23 cellular contexts compared by ENCODE assay signal in genomic region chr1:208628298-208628914, GRCh38.
A peak's percentile ranks its signal among the peaks of the same experiment; 100 is the strongest.
DNase-seq lines count a peak whose midpoint lies in the region; ATAC-seq, FAIRE-seq and TF ChIP-seq lines count a peak whose summit lies in the region.
"Had no signal": no experiment of that assay in that cellular context is flagged by ENCODE, and none has a peak within 500 bp of the region (broad histone marks: within the 10 kb centered on the region; RNA-seq: fewer than 3 reads in every experiment).

No MANE protein-coding gene starts in this region.

- TF ChIP-seq EP300 in HepG2 (IDR thresholded peaks at IDR 0.05; ENCODE audit: low read depth in 2 of 2, low read length in 2 of 2) (no peak), HepG2 (CRISPR knock-in tag; IDR thresholded peaks at IDR 0.05; ENCODE audit: borderline replicate concordance) (no peak)

- no peak for TF ChIP-seq CTCF in liver (IDR thresholded peaks at IDR 0.05; ENCODE audit: low read depth, low read length, missing input control)
- TF ChIP-seq CTCF in HepG2 (CRISPR knock-in tag; IDR thresholded peaks at IDR 0.05) = no peak
- TF ChIP-seq CTCF in GM10266 (IDR thresholded peaks at IDR 0.05; ENCODE audit: control insufficient read depth, insufficient read depth, low read depth, missing control alignments) = no peak

- no peak overlapping the region for H2AFZ ChIP-seq in HepG2 (ENCODE audit: low read length)

- H3K79me2 ChIP-seq in HepG2 (ENCODE audit: insufficient read depth, low read length) = no peaks in the 10 kb centered on the region

- H3K27me3 ChIP-seq in liver (ENCODE audit: control insufficient read depth in 4 of 4, insufficient read depth in 4 of 4, low read length in 3 of 4) (no peaks in the 10 kb centered on the region), HepG2 (ENCODE audit: control insufficient read depth in 1 of 2, insufficient read depth in 2 of 2, low read length in 2 of 2) (no peaks in the 10 kb centered on the region), subcutaneous abdominal adipose tissue (ENCODE audit: control insufficient read depth in 5 of 5, insufficient read depth in 4 of 5, low read length in 5 of 5) (no peaks in the 10 kb centered on the region)
- H3K27me3 ChIP-seq: BE2C, BLaER1 had no signal

- WGBS in liver = 38% methylated on average over 5 of the region's 5 CpGs
- WGBS in HepG2 (ENCODE audit: low lambda C conversion rate) = 39% methylated on average over 5 of the region's 5 CpGs

- no TSS peak for BruUV-seq in HepG2 (replicated peaks; lab: Mats Ljungman, UMichigan)

- peaks cover 1 to 8% (median 6%) of the 10 kb centered on the region in 4 donors for H3K4me1 ChIP-seq in liver (ENCODE audit: control insufficient read depth in 4 of 4, insufficient read depth in 4 of 4, low read length in 3 of 4)
- no peaks in the 10 kb centered on the region for H3K4me1 ChIP-seq in HepG2 (ENCODE audit: insufficient read depth, low read length)
- H3K4me1 ChIP-seq in subcutaneous abdominal adipose tissue (ENCODE audit: control insufficient read depth in 5 of 5, insufficient read depth in 5 of 5, low read length in 5 of 5) = peaks cover 0 to 31% (median 16%) of the 10 kb centered on the region in 5 donors
- H3K4me1 ChIP-seq: BLaER1 had no signal

- no peak for FAIRE-seq in HepG2 (lab: Jason Lieb, UNC)
- FAIRE-seq: A204.1, GM12891, GM19239 had no signal

- H3K9me3 ChIP-seq in liver (ENCODE audit: control insufficient read depth in 4 of 4, low read length in 3 of 4) = no peaks in the 10 kb centered on the region
- H3K9me3 ChIP-seq in HepG2 (ENCODE audit: low read length) = no peaks in the 10 kb centered on the region
- H3K9me3 ChIP-seq in subcutaneous abdominal adipose tissue (ENCODE audit: control insufficient read depth in 5 of 5, low read length in 5 of 5) = peaks cover 0 to 3% (median 0%) of the 10 kb centered on the region in 5 donors
- H3K9me3 ChIP-seq: BE2C, BLaER1 had no signal

- H4K20me1 ChIP-seq in HepG2 (ENCODE audit: insufficient read depth, low read length) = no peaks in the 10 kb centered on the region
- H4K20me1 ChIP-seq: BLaER1 had no signal

- no peak for TF ChIP-seq POLR2A in HepG2 (IDR thresholded peaks at IDR 0.05; ENCODE audit: insufficient read depth in 1 of 2, low read depth in 2 of 2, low read length in 2 of 2)

- H3K4me2 ChIP-seq in HepG2 (ENCODE audit: low read depth, low read length) = no peak overlapping the region
- H3K4me2 ChIP-seq: BLaER1 had no signal

- intact Hi-C loops in HepG2 (cut with micrococcal nuclease; ENCODE audit: unreplicated experiment) = no loop called here

- POLR2A ChIA-PET in HepG2 (lab: Yijun Ruan, JAX) = no interaction called here

- CTCF ChIA-PET in HepG2 (lab: Yijun Ruan, JAX; ENCODE audit: low intra/inter-chr PET ratio, low total read pairs) = no interaction called here

- H3K27ac ChIP-seq in liver (ENCODE audit: low read depth in 1 of 2, low read length in 2 of 2) (peak overlapping the region; percentile 32 to 51), HepG2 (ENCODE audit: extremely low read length, insufficient read depth, low read length) (no peak overlapping the region), subcutaneous abdominal adipose tissue (ENCODE audit: low read depth, low read length) (peak overlapping the region; percentile 11)
- H3K27ac ChIP-seq: BLaER1 had no signal

- in situ Hi-C loops in HepG2 (cut with HindIII; ENCODE audit: extremely low pct_ligation_motif_present, low pct_unique_long_range_greater_than_20kb) = loop anchor here (25.0 kb wide), 1 partner anchor 616 kb away; no protein-coding TSS in a partner anchor

- H3K4me3 ChIP-seq in liver (ENCODE audit: low read depth in 1 of 3, low read length in 3 of 3) (no peak overlapping the region), HepG2 (replicated peaks in 1 of 3; ENCODE audit: insufficient read depth in 1 of 3, low read depth in 2 of 3, low read length in 3 of 3) (no peak overlapping the region), subcutaneous abdominal adipose tissue (ENCODE audit: low read depth in 1 of 5, low read length in 5 of 5) (no peak overlapping the region)
- H3K4me3 ChIP-seq: BLaER1 had no signal

- ATAC-seq in HepG2 (no peak), left lobe of liver (peak; percentile 95), GM21526 (IDR thresholded peaks at IDR 0.05; ENCODE audit: low FRiP score, unreplicated experiment) (no peak)

- H3K36me3 ChIP-seq in liver (ENCODE audit: control insufficient read depth in 4 of 4, insufficient read depth in 3 of 4, low read depth in 1 of 4, low read length in 3 of 4) (no peaks in the 10 kb centered on the region), HepG2 (replicated peaks in 1 of 2; ENCODE audit: control insufficient read depth in 1 of 2, insufficient read depth in 2 of 2, low read length in 2 of 2) (no peaks in the 10 kb centered on the region), subcutaneous abdominal adipose tissue (ENCODE audit: control insufficient read depth in 5 of 5, insufficient read depth in 5 of 5, low read length in 5 of 5) (no peaks in the 10 kb centered on the region)
- H3K36me3 ChIP-seq: BE2C, BLaER1 had no signal

- TF ChIP-seq RAD21 in liver (IDR thresholded peaks at IDR 0.05) = peak in 1 of 2 donors; percentile 21
- TF ChIP-seq RAD21 in HepG2 (CRISPR knock-in tag; IDR thresholded peaks at IDR 0.05) = no peak

- DNase-seq in HepG2 (ENCODE audit: low spot score) (no peak), left lobe of liver (ENCODE audit: low spot score) (no peak), GM10266 (ENCODE audit: extremely low spot score) (no peak)
- DNase-seq: 8988T; ACHN; BE2C; C1 segment of cervical spinal cord; CD4-positive, alpha-beta memory T cell; CD4-positive, CD25-positive, alpha-beta regulatory T cell; CD8-positive, alpha-beta memory T cell; DMS 273 treated with DMSO at 0.1 percent for 48 hours; DMS153; DMS53; DND-41; EL; GDM1 had no signal

- H3K9ac ChIP-seq in liver (ENCODE audit: low read depth in 1 of 2, low read length in 2 of 2) = no peak overlapping the region
- no peak overlapping the region for H3K9ac ChIP-seq in HepG2 (ENCODE audit: insufficient read depth, low read depth, low read length)
- no peak overlapping the region for H3K9ac ChIP-seq in subcutaneous abdominal adipose tissue (ENCODE audit: low read length in 5 of 5)
- H3K9ac ChIP-seq: BLaER1 had no signal

TF ChIP-seq in liver, 16 proteins besides CTCF, POLR2A, EP300 and RAD21 (continues in another document):
- TF ChIP-seq FOXA2 (IDR thresholded peaks at IDR 0.05) (no peak), JUND (IDR thresholded peaks at IDR 0.05) (peak; percentile 77 to 84), TAF1 (conservative IDR thresholded peaks at IDR 0.05) (no peak), YY1 (IDR thresholded peaks at IDR 0.05) (no peak), SP1 (IDR thresholded peaks at IDR 0.05) (peak; percentile 94)
- TF ChIP-seq, protein P1, sequence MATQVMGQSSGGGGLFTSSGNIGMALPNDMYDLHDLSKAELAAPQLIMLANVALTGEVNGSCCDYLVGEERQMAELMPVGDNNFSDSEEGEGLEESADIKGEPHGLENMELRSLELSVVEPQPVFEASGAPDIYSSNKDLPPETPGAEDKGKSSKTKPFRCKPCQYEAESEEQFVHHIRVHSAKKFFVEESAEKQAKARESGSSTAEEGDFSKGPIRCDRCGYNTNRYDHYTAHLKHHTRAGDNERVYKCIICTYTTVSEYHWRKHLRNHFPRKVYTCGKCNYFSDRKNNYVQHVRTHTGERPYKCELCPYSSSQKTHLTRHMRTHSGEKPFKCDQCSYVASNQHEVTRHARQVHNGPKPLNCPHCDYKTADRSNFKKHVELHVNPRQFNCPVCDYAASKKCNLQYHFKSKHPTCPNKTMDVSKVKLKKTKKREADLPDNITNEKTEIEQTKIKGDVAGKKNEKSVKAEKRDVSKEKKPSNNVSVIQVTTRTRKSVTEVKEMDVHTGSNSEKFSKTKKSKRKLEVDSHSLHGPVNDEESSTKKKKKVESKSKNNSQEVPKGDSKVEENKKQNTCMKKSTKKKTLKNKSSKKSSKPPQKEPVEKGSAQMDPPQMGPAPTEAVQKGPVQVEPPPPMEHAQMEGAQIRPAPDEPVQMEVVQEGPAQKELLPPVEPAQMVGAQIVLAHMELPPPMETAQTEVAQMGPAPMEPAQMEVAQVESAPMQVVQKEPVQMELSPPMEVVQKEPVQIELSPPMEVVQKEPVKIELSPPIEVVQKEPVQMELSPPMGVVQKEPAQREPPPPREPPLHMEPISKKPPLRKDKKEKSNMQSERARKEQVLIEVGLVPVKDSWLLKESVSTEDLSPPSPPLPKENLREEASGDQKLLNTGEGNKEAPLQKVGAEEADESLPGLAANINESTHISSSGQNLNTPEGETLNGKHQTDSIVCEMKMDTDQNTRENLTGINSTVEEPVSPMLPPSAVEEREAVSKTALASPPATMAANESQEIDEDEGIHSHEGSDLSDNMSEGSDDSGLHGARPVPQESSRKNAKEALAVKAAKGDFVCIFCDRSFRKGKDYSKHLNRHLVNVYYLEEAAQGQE (IDR thresholded peaks at IDR 0.05) = peak; percentile 73

TF ChIP-seq in HepG2, 621 proteins besides CTCF, POLR2A, EP300 and RAD21 (continues in another document):
- TF ChIP-seq NFRKB (IDR thresholded peaks at IDR 0.05) (no peak), UBTF (CRISPR knock-in tag; IDR thresholded peaks at IDR 0.05) (no peak)
